ENCODE assay signal across 28 cellular contexts in genomic region chr16:88724855-88725555, GRCh38.
"Had no signal": no experiment of that assay in that cellular context is flagged by ENCODE, and none has a peak within 500 bp of the region (broad histone marks: within the 10 kb centered on the region; RNA-seq: fewer than 3 reads in every experiment).

No MANE protein-coding gene starts in this region.

- H3K9me3 Mint-ChIP-seq: activated CD4-positive, alpha-beta memory T cell treated with anti-CD3 and anti-CD28 coated beads for 36 hours; activated CD4-positive, alpha-beta T cell treated with anti-CD3 and anti-CD28 coated beads, Interleukin-2, amount 10 ng/mL, durations not matched to agents 24 days and 14 days; activated T-cell treated with anti-CD3 and anti-CD28 coated beads, Interleukin-2, amount 50 U/mL, for 4 hours; activated T-helper 17 cell treated with anti-CD3 and anti-CD28 coated beads, Interleukin-2, amount 50 U/mL, for 72 hours; dendritic cell treated with granulocyte-macrophage colony-stimulating factor and Interleukin-4, amounts not matched to agents 40 ng/mL and 50 ng/mL, for 4 days; endodermal cell; naive B cell; nephron progenitor cell; stimulated activated memory B cell treated with anti-CD40 and anti-IgM and Interleukin-4, amounts not matched to agents 10 μg/mL and 1 μg/mL and 100 μg/mL, for 72 hours had no signal

- H3K36me3 ChIP-seq: ovary had no signal

- H3K27ac ChIP-seq: esophagus squamous epithelium, left ventricle myocardium inferior, ovary, sigmoid colon, suprapubic skin, tibial artery had no signal

- FAIRE-seq: small intestine had no signal

- H3K27me3 ChIP-seq: esophagus squamous epithelium, ovary, sigmoid colon, suprapubic skin, tibial artery had no signal

- H3K4me1 Mint-ChIP-seq: activated CD4-positive, alpha-beta T cell treated with anti-CD3 and anti-CD28 coated beads, Interleukin-2, amount 10 ng/mL, durations not matched to agents 24 days and 14 days; activated T-helper 17 cell treated with anti-CD3 and anti-CD28 coated beads, Interleukin-2, amount 50 U/mL, for 72 hours; endodermal cell; nephron progenitor cell; stimulated activated memory B cell treated with anti-CD40 and anti-IgM and Interleukin-4, amounts not matched to agents 10 μg/mL and 1 μg/mL and 100 μg/mL, for 72 hours had no signal

- H3K4me3 ChIP-seq: esophagus squamous epithelium, left ventricle myocardium inferior, ovary, sigmoid colon, suprapubic skin, tibial artery had no signal

- H3K4me3 Mint-ChIP-seq: activated CD4-positive, alpha-beta memory T cell treated with anti-CD3 and anti-CD28 coated beads for 36 hours; activated CD4-positive, alpha-beta T cell treated with anti-CD3 and anti-CD28 coated beads, Interleukin-2, amount 10 ng/mL, durations not matched to agents 24 days and 14 days; activated T-cell treated with anti-CD3 and anti-CD28 coated beads, Interleukin-2, amount 50 U/mL, for 4 hours; activated T-helper 17 cell treated with anti-CD3 and anti-CD28 coated beads, Interleukin-2, amount 50 U/mL, for 72 hours; dendritic cell treated with granulocyte-macrophage colony-stimulating factor and Interleukin-4, amounts not matched to agents 40 ng/mL and 50 ng/mL, for 4 days; endodermal cell; nephron progenitor cell; stimulated activated memory B cell treated with anti-CD40 and anti-IgM and Interleukin-4, amounts not matched to agents 10 μg/mL and 1 μg/mL and 100 μg/mL, for 72 hours had no signal

- H3K27me3 Mint-ChIP-seq: activated CD4-positive, alpha-beta memory T cell treated with anti-CD3 and anti-CD28 coated beads for 36 hours; activated CD4-positive, alpha-beta T cell treated with anti-CD3 and anti-CD28 coated beads, Interleukin-2, amount 10 ng/mL, durations not matched to agents 24 days and 14 days; activated T-helper 17 cell treated with anti-CD3 and anti-CD28 coated beads, Interleukin-2, amount 50 U/mL, for 72 hours; dendritic cell treated with granulocyte-macrophage colony-stimulating factor and Interleukin-4, amounts not matched to agents 40 ng/mL and 50 ng/mL, for 4 days; naive B cell; progenitor cell of endocrine pancreas; stimulated activated memory B cell treated with anti-CD40 and anti-IgM and Interleukin-4, amounts not matched to agents 10 μg/mL and 1 μg/mL and 100 μg/mL, for 72 hours had no signal

- H3K27ac Mint-ChIP-seq: activated CD4-positive, alpha-beta memory T cell treated with anti-CD3 and anti-CD28 coated beads for 36 hours; activated CD4-positive, alpha-beta T cell treated with anti-CD3 and anti-CD28 coated beads, Interleukin-2, amount 10 ng/mL, durations not matched to agents 24 days and 14 days; activated T-helper 17 cell treated with anti-CD3 and anti-CD28 coated beads, Interleukin-2, amount 50 U/mL, for 72 hours; dendritic cell treated with granulocyte-macrophage colony-stimulating factor and Interleukin-4, amounts not matched to agents 40 ng/mL and 50 ng/mL, for 4 days; endodermal cell; naive B cell; nephron progenitor cell; progenitor cell of endocrine pancreas; stimulated activated memory B cell treated with anti-CD40 and anti-IgM and Interleukin-4, amounts not matched to agents 10 μg/mL and 1 μg/mL and 100 μg/mL, for 72 hours had no signal

- H3K4me1 ChIP-seq: esophagus squamous epithelium, suprapubic skin, tibial artery had no signal

- H3K9me3 ChIP-seq: esophagus squamous epithelium, left ventricle myocardium inferior, ovary, sigmoid colon, suprapubic skin, tibial artery had no signal

- DNase-seq: activated CD4-positive, alpha-beta memory T cell treated with anti-CD3 and anti-CD28 coated beads for 36 hours; activated CD4-positive, alpha-beta T cell treated with anti-CD3 and anti-CD28 coated beads, Interleukin-2, amount 10 ng/mL, durations not matched to agents 24 days and 14 days; activated CD4-positive, CD25-positive, alpha-beta regulatory T cell treated with anti-CD3 and anti-CD28 coated beads, Interleukin-2, amount 50 U/mL, for 72 hours; activated CD8-positive, alpha-beta memory T cell treated with anti-CD3 and anti-CD28 coated beads, Interleukin-2, amount 50 U/mL, for 4 hours; activated gamma-delta T cell treated with Interleukin-2 at 50 U/mL for 16 hours; activated naive CD4-positive, alpha-beta T cell treated with anti-CD3 and anti-CD28 coated beads, Interleukin-2, amount 50 U/mL, for 16 hours; activated T-cell treated with anti-CD3 and anti-CD28 coated beads, Interleukin-2, amount 50 U/mL, for 4 hours; amniotic stem cell; caudate nucleus; endodermal cell; esophagus squamous epithelium; foreskin melanocyte; kidney glomerular epithelial cell; left ventricle myocardium inferior; naive B cell; nephron progenitor cell; ovary; retina; sigmoid colon; small intestine; stimulated activated CD4-positive, alpha-beta T cell treated with anti-CD3 and anti-CD28 coated beads, Interleukin-4, amount 100 ng/mL, for 24 hours; T-helper 2 cell; tibial artery had no signal

- ATAC-seq: activated T-cell treated with anti-CD3 and anti-CD28 coated beads, Interleukin-2, amount 50 U/mL, for 4 hours; activated T-helper 17 cell treated with anti-CD3 and anti-CD28 coated beads, Interleukin-2, amount 50 U/mL, for 72 hours; stimulated activated memory B cell treated with anti-CD40 and anti-IgM and Interleukin-4, amounts not matched to agents 10 μg/mL and 1 μg/mL and 100 μg/mL, for 72 hours had no signal

- H3K36me3 Mint-ChIP-seq: naive B cell had no signal
